ENCODE assay signal across 21 cellular contexts in the genomic region with DNA sequence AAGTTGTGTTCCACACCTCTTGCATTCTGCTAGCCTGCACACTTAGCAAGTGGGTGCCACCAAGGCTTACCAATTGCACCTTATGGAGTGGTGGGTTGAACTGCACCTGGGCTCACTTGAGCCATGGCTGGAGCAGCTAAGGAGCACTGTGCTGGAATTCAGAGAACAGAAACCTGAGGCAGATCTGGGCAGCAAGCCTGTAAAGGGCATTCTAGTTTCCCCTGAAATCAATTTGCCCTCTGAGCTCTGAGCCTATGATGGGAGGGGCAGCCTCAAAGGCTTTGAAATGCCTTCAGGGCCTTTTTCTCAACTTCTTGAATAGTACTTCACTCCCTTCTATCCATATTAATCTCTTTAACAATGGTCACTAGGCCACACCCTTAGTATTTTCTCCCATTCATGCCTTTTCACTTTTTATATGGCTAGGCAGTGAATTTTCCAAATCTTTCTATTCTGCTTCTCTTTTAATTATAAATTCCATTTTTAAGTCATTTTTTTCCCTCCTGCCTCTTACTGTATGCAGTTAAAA. TPM values are rescaled to one million over a fixed set of nuclear protein-coding genes. Genes with fewer than 3 reads are reported as not detected.
DNase-seq lines count a peak whose midpoint lies in the region; ATAC-seq and TF ChIP-seq lines count a peak whose summit lies in the region.
"Had no signal": no experiment of that assay in that cellular context is flagged by ENCODE, and none has a peak within 500 bp of the region (broad histone marks: within the 10 kb centered on the region; RNA-seq: fewer than 3 reads in every experiment).

No MANE protein-coding gene starts in this region.

- POLR2A ChIA-PET in WTC11 (lab: Charles Lee) = no interaction called here

- CTCF ChIA-PET in WTC11 (lab: Charles Lee) = interaction anchor here (0.7 kb wide), 1 partner anchor 188 kb away, joined by 3 read pairs; no protein-coding TSS in a partner anchor

- no peaks in the 10 kb centered on the region for H3K9me3 Mint-ChIP-seq in stimulated activated naive CD8-positive, alpha-beta T cell treated with anti-CD3 and anti-CD28 coated beads, Interleukin-15, Interleukin-2, amounts not matched to agents 100 ng/mL and 50 ng/mL, for 24 hours
- H3K9me3 Mint-ChIP-seq in WTC11 (peaks cover 10% of the 10 kb centered on the region), memory B cell (no peaks in the 10 kb centered on the region)

- peaks cover 61% of the 10 kb centered on the region for H3K36me3 Mint-ChIP-seq in stimulated activated naive CD8-positive, alpha-beta T cell treated with anti-CD3 and anti-CD28 coated beads, Interleukin-15, Interleukin-2, amounts not matched to agents 100 ng/mL and 50 ng/mL, for 24 hours (ENCODE audit: low read depth)
- H3K36me3 Mint-ChIP-seq in WTC11 = no peaks in the 10 kb centered on the region
- H3K36me3 Mint-ChIP-seq in memory B cell = peaks cover 60% of the 10 kb centered on the region

- H3K27me3 Mint-ChIP-seq in stimulated activated naive CD8-positive, alpha-beta T cell treated with anti-CD3 and anti-CD28 coated beads, Interleukin-15, Interleukin-2, amounts not matched to agents 100 ng/mL and 50 ng/mL, for 24 hours = no peaks in the 10 kb centered on the region
- H3K27me3 Mint-ChIP-seq in WTC11 (ENCODE audit: low read depth) (no peaks in the 10 kb centered on the region), memory B cell (no peaks in the 10 kb centered on the region)

- H3K27ac Mint-ChIP-seq in stimulated activated naive CD8-positive, alpha-beta T cell treated with anti-CD3 and anti-CD28 coated beads, Interleukin-15, Interleukin-2, amounts not matched to agents 100 ng/mL and 50 ng/mL, for 24 hours = peak overlapping the region; percentile 6
- H3K27ac Mint-ChIP-seq in WTC11 (no peak overlapping the region), memory B cell (peak overlapping the region; percentile 76)

- TF ChIP-seq CTCF in WTC11 (IDR thresholded peaks at IDR 0.05) = no peak

- H3K4me3 Mint-ChIP-seq in stimulated activated naive CD8-positive, alpha-beta T cell treated with anti-CD3 and anti-CD28 coated beads, Interleukin-15, Interleukin-2, amounts not matched to agents 100 ng/mL and 50 ng/mL, for 24 hours = no peak overlapping the region
- H3K4me3 Mint-ChIP-seq in WTC11 (no peak overlapping the region), memory B cell (no peak overlapping the region)

- no peak for DNase-seq in stimulated activated naive CD8-positive, alpha-beta T cell treated with anti-CD3 and anti-CD28 coated beads, Interleukin-15, Interleukin-2, amounts not matched to agents 100 U/mL and 50 U/mL, for 24 hours
- DNase-seq in WTC11 (ENCODE audit: low spot score) (no peak), memory B cell (ENCODE audit: low spot score in 2 of 2) (no peak), HPDE6-E6E7 (ENCODE audit: extremely low spot score) (no peak), 8988T (no peak), AG08396 (ENCODE audit: low spot score) (no peak)
- DNase-seq: DMS79 treated with DMSO at 0.1 percent for 48 hours, GDM1, HCEC 1CT, NCI-H1092, NCI-H1694, NCI-H2107, NCI-H226, NCI-H526, PC-3 had no signal

- ATAC-seq in stimulated activated naive CD8-positive, alpha-beta T cell treated with anti-CD3 and anti-CD28 coated beads, Interleukin-15, Interleukin-2, amounts not matched to agents 100 U/mL and 50 U/mL, for 24 hours = no peak
- ATAC-seq in WTC11 (peak; percentile 81), memory B cell (ENCODE audit: low read depth) (no peak), HG02970 (IDR thresholded peaks at IDR 0.05; ENCODE audit: low FRiP score, unreplicated experiment) (no peak)
- ATAC-seq: A549, K562, PC-3 had no signal

- H3K4me1 Mint-ChIP-seq in stimulated activated naive CD8-positive, alpha-beta T cell treated with anti-CD3 and anti-CD28 coated beads, Interleukin-15, Interleukin-2, amounts not matched to agents 100 ng/mL and 50 ng/mL, for 24 hours (ENCODE audit: low read depth) = peaks cover 57% of the 10 kb centered on the region
- peaks cover 18% of the 10 kb centered on the region for H3K4me1 Mint-ChIP-seq in WTC11
- peaks cover 48% of the 10 kb centered on the region for H3K4me1 Mint-ChIP-seq in memory B cell

TF ChIP-seq in WTC11, 78 proteins besides CTCF, POLR2A, EP300 and RAD21 (continues in another document):
- TF ChIP-seq, protein P1, sequence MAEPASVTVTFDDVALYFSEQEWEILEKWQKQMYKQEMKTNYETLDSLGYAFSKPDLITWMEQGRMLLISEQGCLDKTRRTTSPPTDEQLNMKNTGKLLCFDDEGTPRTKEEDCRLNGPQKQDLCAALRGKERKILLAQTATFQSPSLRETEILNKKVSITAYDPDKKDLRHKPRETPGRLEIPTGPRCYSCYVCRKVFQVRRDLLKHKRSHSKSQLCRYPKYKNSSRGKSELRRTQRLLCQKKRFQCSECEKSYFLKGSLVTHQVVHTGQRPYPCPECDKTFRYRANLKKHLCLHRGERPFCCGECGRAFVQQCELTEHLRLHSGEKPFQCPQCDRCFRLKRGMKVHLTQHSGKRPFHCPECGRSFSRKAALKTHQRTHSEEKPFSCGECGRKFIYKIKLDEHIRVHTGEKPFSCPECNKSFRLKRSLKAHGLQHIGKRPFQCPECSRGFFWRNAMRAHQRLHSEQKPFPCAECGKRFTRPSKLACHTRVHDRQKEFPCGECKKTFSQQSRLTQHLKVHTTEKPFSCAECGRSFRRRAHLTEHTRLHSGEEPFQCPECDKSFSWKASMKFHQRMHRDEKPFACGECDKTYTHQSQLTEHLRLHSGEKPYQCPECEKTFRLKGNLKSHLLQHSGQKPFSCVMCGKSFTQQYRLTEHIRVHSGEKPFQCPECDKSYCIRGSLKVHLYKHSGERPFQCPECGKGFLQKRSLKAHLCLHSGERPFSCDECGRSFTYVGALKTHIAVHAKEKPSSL (CRISPR knock-in tag; conservative IDR thresholded peaks at IDR 0.05) = no peak
- TF ChIP-seq GTF2I (CRISPR knock-in tag; conservative IDR thresholded peaks at IDR 0.05) (no peak), NR2C2 (CRISPR knock-in tag; IDR thresholded peaks at IDR 0.05) (no peak), GABPB1 (CRISPR knock-in tag; IDR thresholded peaks at IDR 0.05) (no peak)
- TF ChIP-seq, protein P2, sequence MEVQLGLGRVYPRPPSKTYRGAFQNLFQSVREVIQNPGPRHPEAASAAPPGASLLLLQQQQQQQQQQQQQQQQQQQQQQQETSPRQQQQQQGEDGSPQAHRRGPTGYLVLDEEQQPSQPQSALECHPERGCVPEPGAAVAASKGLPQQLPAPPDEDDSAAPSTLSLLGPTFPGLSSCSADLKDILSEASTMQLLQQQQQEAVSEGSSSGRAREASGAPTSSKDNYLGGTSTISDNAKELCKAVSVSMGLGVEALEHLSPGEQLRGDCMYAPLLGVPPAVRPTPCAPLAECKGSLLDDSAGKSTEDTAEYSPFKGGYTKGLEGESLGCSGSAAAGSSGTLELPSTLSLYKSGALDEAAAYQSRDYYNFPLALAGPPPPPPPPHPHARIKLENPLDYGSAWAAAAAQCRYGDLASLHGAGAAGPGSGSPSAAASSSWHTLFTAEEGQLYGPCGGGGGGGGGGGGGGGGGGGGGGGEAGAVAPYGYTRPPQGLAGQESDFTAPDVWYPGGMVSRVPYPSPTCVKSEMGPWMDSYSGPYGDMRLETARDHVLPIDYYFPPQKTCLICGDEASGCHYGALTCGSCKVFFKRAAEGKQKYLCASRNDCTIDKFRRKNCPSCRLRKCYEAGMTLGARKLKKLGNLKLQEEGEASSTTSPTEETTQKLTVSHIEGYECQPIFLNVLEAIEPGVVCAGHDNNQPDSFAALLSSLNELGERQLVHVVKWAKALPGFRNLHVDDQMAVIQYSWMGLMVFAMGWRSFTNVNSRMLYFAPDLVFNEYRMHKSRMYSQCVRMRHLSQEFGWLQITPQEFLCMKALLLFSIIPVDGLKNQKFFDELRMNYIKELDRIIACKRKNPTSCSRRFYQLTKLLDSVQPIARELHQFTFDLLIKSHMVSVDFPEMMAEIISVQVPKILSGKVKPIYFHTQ (CRISPR knock-in tag; IDR thresholded peaks at IDR 0.05) = no peak
- TF ChIP-seq, protein P3, sequence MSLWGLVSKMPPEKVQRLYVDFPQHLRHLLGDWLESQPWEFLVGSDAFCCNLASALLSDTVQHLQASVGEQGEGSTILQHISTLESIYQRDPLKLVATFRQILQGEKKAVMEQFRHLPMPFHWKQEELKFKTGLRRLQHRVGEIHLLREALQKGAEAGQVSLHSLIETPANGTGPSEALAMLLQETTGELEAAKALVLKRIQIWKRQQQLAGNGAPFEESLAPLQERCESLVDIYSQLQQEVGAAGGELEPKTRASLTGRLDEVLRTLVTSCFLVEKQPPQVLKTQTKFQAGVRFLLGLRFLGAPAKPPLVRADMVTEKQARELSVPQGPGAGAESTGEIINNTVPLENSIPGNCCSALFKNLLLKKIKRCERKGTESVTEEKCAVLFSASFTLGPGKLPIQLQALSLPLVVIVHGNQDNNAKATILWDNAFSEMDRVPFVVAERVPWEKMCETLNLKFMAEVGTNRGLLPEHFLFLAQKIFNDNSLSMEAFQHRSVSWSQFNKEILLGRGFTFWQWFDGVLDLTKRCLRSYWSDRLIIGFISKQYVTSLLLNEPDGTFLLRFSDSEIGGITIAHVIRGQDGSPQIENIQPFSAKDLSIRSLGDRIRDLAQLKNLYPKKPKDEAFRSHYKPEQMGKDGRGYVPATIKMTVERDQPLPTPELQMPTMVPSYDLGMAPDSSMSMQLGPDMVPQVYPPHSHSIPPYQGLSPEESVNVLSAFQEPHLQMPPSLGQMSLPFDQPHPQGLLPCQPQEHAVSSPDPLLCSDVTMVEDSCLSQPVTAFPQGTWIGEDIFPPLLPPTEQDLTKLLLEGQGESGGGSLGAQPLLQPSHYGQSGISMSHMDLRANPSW (CRISPR knock-in tag; conservative IDR thresholded peaks at IDR 0.05; ENCODE audit: low read depth) = no peak
- TF ChIP-seq, protein P4, sequence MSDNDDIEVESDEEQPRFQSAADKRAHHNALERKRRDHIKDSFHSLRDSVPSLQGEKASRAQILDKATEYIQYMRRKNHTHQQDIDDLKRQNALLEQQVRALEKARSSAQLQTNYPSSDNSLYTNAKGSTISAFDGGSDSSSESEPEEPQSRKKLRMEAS (CRISPR knock-in tag; IDR thresholded peaks at IDR 0.05) = no peak
- TF ChIP-seq, protein P5, sequence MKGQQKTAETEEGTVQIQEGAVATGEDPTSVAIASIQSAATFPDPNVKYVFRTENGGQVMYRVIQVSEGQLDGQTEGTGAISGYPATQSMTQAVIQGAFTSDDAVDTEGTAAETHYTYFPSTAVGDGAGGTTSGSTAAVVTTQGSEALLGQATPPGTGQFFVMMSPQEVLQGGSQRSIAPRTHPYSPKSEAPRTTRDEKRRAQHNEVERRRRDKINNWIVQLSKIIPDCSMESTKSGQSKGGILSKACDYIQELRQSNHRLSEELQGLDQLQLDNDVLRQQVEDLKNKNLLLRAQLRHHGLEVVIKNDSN (CRISPR knock-in tag; IDR thresholded peaks at IDR 0.05) = no peak

RNA-seq across cellular contexts. Expression of a gene that starts 17.9 kb away (rescaled TPM):
- 0.14 to 0.37 TPM in 2 of 3 replicates, not detected in the other for total RNA-seq in WTC11 (2021)
- total RNA-seq: MCF 10A, PC-3, SJSA1 had no signal
